Comparison of ENCODE assay signal across 8 cellular contexts in genomic region chr7:158824028-158824427, GRCh38. TPM values are rescaled to one million over a fixed set of nuclear protein-coding genes. Genes with fewer than 3 reads are reported as not detected.
A peak's percentile ranks its signal among the peaks of the same experiment; 100 is the strongest.
DNase-seq lines count a peak whose midpoint lies in the region; ATAC-seq and TF ChIP-seq lines count a peak whose summit lies in the region.

No MANE protein-coding gene starts in this region.

- TF ChIP-seq EP300 in transverse colon (IDR thresholded peaks at IDR 0.05; ENCODE audit: low read depth) = no peak

- in situ Hi-C loops in transverse colon (cut with MboI; ENCODE audit: low pct_ligation_motif_present in 1 of 4, low pct_unique_long_range_greater_than_20kb in 1 of 4, low sequenced_read_pairs in 3 of 4) = no loop called here

- TF ChIP-seq POLR2A in transverse colon (IDR thresholded peaks at IDR 0.05) = no peak

- no peaks in the 10 kb centered on the region for H3K9me3 Mint-ChIP-seq in activated naive CD8-positive, alpha-beta T cell treated with anti-CD3 and anti-CD28 coated beads, Interleukin-2, amount 10 ng/mL, durations not matched to agents 7 days and 5 days

- WGBS in transverse colon (ENCODE audit: low coverage in 1 of 2), 2 donors = 37 to 67% methylated on average over 1 to 4 of the region's 4 CpGs

- no peaks in the 10 kb centered on the region for H3K9me3 ChIP-seq in transverse colon

- TF ChIP-seq CTCF in transverse colon (IDR thresholded peaks at IDR 0.05) = no peak

- ATAC-seq in GM18867 (IDR thresholded peaks at IDR 0.05; ENCODE audit: unreplicated experiment) (peak; percentile 77), HG02840 (IDR thresholded peaks at IDR 0.05; ENCODE audit: low FRiP score, unreplicated experiment) (peak; percentile 56), esophagus mucosa (no peak), SK-N-SH treated with all-trans-retinoic acid at 6 μM for 48 hours (no peak)
- ATAC-seq in activated naive CD8-positive, alpha-beta T cell treated with anti-CD3 and anti-CD28 coated beads, Interleukin-2, amount 10 ng/mL, durations not matched to agents 7 days and 5 days (ENCODE audit: low read depth) = peak; percentile 77

- peaks cover 48% of the 10 kb centered on the region for H3K4me1 Mint-ChIP-seq in activated naive CD8-positive, alpha-beta T cell treated with anti-CD3 and anti-CD28 coated beads, Interleukin-2, amount 10 ng/mL, durations not matched to agents 7 days and 5 days

- H3K36me3 Mint-ChIP-seq in activated naive CD8-positive, alpha-beta T cell treated with anti-CD3 and anti-CD28 coated beads, Interleukin-2, amount 10 ng/mL, durations not matched to agents 7 days and 5 days = peaks cover 19% of the 10 kb centered on the region

- H3K27ac ChIP-seq in transverse colon = peak overlapping the region in 2 of 4 donors; percentile 31 to 91

- peak overlapping the region; percentile 77 for H3K27ac Mint-ChIP-seq in activated naive CD8-positive, alpha-beta T cell treated with anti-CD3 and anti-CD28 coated beads, Interleukin-2, amount 10 ng/mL, durations not matched to agents 7 days and 5 days

- intact Hi-C loops in transverse colon (cut with DNase I; ENCODE audit: low total_unique reads) = no loop called here

- H3K27me3 ChIP-seq in transverse colon = no peaks in the 10 kb centered on the region

- DNase-seq in OCI-M1 (lab: John Stamatoyannopoulos, UW) (peak; percentile 59), transverse colon (peak; percentile 39), OCI-M2 (lab: John Stamatoyannopoulos, UW; ENCODE audit: unreplicated experiment) (no peak)
- no peak for DNase-seq in activated naive CD8-positive, alpha-beta T cell treated with anti-CD3 and anti-CD28 coated beads, Interleukin-2, amount 10 ng/mL, durations not matched to agents 7 days and 5 days

- H3K4me3 Mint-ChIP-seq in activated naive CD8-positive, alpha-beta T cell treated with anti-CD3 and anti-CD28 coated beads, Interleukin-2, amount 10 ng/mL, durations not matched to agents 7 days and 5 days = peak overlapping the region; percentile 32

- POLR2A ChIA-PET in activated naive CD8-positive, alpha-beta T cell treated with anti-CD3 and anti-CD28 coated beads, Interleukin-2, amount 10 ng/mL, durations not matched to agents 7 days and 5 days (lab: Charles Lee) = interaction anchor here (0.8 to 2.4 kb wide), 6 partner anchors 9 to 119 kb away, joined by 3 to 18 read pairs (median 9); partner anchors contain the start of gene NCAPG2

- no peaks in the 10 kb centered on the region for H3K36me3 ChIP-seq in transverse colon

- peaks cover 31 to 79% (median 42%) of the 10 kb centered on the region in 4 donors for H3K4me1 ChIP-seq in transverse colon

- no peak overlapping the region for H3K4me3 ChIP-seq in transverse colon

- H3K27me3 Mint-ChIP-seq in activated naive CD8-positive, alpha-beta T cell treated with anti-CD3 and anti-CD28 coated beads, Interleukin-2, amount 10 ng/mL, durations not matched to agents 7 days and 5 days = no peaks in the 10 kb centered on the region

TF ChIP-seq in SK-N-SH treated with all-trans-retinoic acid at 6 μM for 48 hours, 23 proteins besides CTCF, POLR2A, EP300 and RAD21:
- TF ChIP-seq PATZ1 (CRISPR knock-in tag; IDR thresholded peaks at IDR 0.05; ENCODE audit: borderline replicate concordance) (no peak), GLIS3 (CRISPR knock-in tag; IDR thresholded peaks at IDR 0.05) (no peak), ZNF565 (CRISPR knock-in tag; conservative IDR thresholded peaks at IDR 0.05; ENCODE audit: low read depth) (no peak), ZC3H10 (CRISPR knock-in tag; IDR thresholded peaks at IDR 0.05) (no peak), RARB (CRISPR knock-in tag; IDR thresholded peaks at IDR 0.05) (no peak)
- TF ChIP-seq, protein P1, sequence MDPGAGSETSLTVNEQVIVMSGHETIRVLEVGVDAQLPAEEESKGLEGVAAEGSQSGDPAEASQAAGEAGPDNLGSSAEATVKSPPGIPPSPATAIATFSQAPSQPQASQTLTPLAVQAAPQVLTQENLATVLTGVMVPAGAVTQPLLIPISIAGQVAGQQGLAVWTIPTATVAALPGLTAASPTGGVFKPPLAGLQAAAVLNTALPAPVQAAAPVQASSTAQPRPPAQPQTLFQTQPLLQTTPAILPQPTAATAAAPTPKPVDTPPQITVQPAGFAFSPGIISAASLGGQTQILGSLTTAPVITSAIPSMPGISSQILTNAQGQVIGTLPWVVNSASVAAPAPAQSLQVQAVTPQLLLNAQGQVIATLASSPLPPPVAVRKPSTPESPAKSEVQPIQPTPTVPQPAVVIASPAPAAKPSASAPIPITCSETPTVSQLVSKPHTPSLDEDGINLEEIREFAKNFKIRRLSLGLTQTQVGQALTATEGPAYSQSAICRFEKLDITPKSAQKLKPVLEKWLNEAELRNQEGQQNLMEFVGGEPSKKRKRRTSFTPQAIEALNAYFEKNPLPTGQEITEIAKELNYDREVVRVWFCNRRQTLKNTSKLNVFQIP (CRISPR knock-in tag; IDR thresholded peaks at IDR 0.05; ENCODE audit: borderline replicate concordance, low read depth) = no peak
- TF ChIP-seq, protein P2, sequence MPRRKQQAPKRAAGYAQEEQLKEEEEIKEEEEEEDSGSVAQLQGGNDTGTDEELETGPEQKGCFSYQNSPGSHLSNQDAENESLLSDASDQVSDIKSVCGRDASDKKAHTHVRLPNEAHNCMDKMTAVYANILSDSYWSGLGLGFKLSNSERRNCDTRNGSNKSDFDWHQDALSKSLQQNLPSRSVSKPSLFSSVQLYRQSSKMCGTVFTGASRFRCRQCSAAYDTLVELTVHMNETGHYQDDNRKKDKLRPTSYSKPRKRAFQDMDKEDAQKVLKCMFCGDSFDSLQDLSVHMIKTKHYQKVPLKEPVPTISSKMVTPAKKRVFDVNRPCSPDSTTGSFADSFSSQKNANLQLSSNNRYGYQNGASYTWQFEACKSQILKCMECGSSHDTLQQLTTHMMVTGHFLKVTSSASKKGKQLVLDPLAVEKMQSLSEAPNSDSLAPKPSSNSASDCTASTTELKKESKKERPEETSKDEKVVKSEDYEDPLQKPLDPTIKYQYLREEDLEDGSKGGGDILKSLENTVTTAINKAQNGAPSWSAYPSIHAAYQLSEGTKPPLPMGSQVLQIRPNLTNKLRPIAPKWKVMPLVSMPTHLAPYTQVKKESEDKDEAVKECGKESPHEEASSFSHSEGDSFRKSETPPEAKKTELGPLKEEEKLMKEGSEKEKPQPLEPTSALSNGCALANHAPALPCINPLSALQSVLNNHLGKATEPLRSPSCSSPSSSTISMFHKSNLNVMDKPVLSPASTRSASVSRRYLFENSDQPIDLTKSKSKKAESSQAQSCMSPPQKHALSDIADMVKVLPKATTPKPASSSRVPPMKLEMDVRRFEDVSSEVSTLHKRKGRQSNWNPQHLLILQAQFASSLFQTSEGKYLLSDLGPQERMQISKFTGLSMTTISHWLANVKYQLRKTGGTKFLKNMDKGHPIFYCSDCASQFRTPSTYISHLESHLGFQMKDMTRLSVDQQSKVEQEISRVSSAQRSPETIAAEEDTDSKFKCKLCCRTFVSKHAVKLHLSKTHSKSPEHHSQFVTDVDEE (CRISPR knock-in tag; IDR thresholded peaks at IDR 0.05) = no peak

RNA-seq across cellular contexts. Expression of gene ESYT2, which starts 5.3 kb away (rescaled TPM):
- total RNA-seq in activated naive CD8-positive, alpha-beta T cell treated with anti-CD3 and anti-CD28 coated beads, Interleukin-2, amount 10 ng/mL, durations not matched to agents 7 days and 5 days = 10 to 100 TPM; 93.9 to 94.2 TPM
- total RNA-seq in transverse colon = 100 to 1,000 TPM in 1 of 4 donors, 10 to 100 TPM in 3; 78.6 to 113 (median 87.3) TPM
- 41.4 TPM for total RNA-seq in esophagus mucosa

RNA-seq across cellular contexts. Expression of gene DYNC2I1, which starts 32.3 kb away (rescaled TPM):
- total RNA-seq in activated naive CD8-positive, alpha-beta T cell treated with anti-CD3 and anti-CD28 coated beads, Interleukin-2, amount 10 ng/mL, durations not matched to agents 7 days and 5 days = 10 to 100 TPM; 16.3 to 18.2 TPM
- total RNA-seq in transverse colon (100 to 1,000 TPM in 1 of 4 donors, 10 to 100 TPM in 3; 24.3 to 105 (median 51.5) TPM), esophagus mucosa (6.6 TPM)

Comparison
In these comparisons a context has a peak if more than half of its experiments do, and no peak if none do; other contexts are left out.
1. ATAC-seq: peak in GM18867 (single experiment), HG02840 (single experiment) and activated naive CD8-positive, alpha-beta T cell treated with anti-CD3 and anti-CD28 coated beads, Interleukin-2, amount 10 ng/mL, durations not matched to agents 7 days and 5 days (single experiment); none in esophagus mucosa (single experiment) and SK-N-SH treated with all-trans-retinoic acid at 6 μM for 48 hours (single experiment).
2. DNase-seq: peak in OCI-M1 (single experiment) and transverse colon (single experiment); none in activated naive CD8-positive, alpha-beta T cell treated with anti-CD3 and anti-CD28 coated beads, Interleukin-2, amount 10 ng/mL, durations not matched to agents 7 days and 5 days (single experiment) and OCI-M2 (single experiment).